ENCODE assay signal across 7 cellular contexts in the genomic region with DNA sequence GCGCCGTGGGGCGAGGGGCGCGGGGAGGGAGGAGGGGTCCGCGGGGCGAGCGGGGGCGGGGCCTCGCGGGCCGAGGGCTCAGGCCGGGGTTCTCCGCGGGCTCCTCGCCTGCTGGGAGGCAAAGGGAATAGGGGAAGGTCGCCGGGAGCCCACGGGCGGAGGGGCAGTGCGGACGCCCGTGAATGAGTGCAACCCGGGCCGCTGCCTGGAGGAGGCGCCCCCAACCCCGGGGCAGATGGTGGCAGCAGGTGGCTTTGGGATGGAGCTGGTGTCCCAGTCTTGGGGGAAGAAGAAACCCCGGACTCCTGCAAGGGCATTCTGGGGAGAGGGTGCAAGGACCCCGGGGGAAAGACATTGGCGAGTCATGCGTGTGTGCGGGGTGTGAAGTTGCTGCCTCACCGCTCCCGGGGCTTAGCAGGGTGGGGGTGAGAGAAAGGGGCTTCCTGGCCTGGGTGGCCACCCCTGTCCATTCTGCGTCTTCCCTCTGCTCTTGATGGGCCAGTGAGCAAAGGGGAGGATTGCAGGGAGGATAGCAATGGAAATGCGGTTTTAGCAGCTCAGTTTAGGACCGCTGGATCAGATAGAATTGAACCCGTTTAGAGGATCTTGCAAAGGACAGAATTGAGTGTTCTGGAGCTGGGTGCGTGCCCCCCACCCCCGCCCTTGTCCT. TPM values are rescaled to one million over a fixed set of nuclear protein-coding genes. Genes with fewer than 3 reads are reported as not detected.
A peak's percentile ranks its signal among the peaks of the same experiment; 100 is the strongest.
DNase-seq lines count a peak whose midpoint lies in the region; ATAC-seq, FAIRE-seq and TF ChIP-seq lines count a peak whose summit lies in the region.

No MANE protein-coding gene starts in this region.

- H3K36me3 ChIP-seq in SK-N-MC (ENCODE audit: insufficient read depth, low read length) (no peaks in the 10 kb centered on the region), H1 (ENCODE audit: control insufficient read depth in 2 of 4, insufficient read depth in 4 of 4, low read length in 3 of 4) (no peaks in the 10 kb centered on the region)

- no peak overlapping the region for H3K4ac ChIP-seq in H1 (replicated peaks; ENCODE audit: insufficient read length, low read depth, low read length)

- peak in 1 of 2 experiments; percentile 18; a peak in 2 of 4 replicates for TF ChIP-seq RAD21 in H1 (IDR thresholded peaks at IDR 0.05 in 1 of 2, conservative IDR thresholded peaks at IDR 0.05 in 1 of 2; ENCODE audit: low read depth in 2 of 2, low read length in 2 of 2)

- H3K9me3 Mint-ChIP-seq in naive thymus-derived CD8-positive, alpha-beta T cell: no peaks in the 10 kb centered on the region

- no peak for TF ChIP-seq POLR2A in H1 (IDR thresholded peaks at IDR 0.05; ENCODE audit: control extremely low read depth in 1 of 2, low read depth in 2 of 2, low read length in 2 of 2)

- TF ChIP-seq CTCF in H1 (IDR thresholded peaks at IDR 0.05; ENCODE audit: control extremely low read depth in 1 of 3, insufficient read depth in 1 of 3, low read depth in 1 of 3, low read length in 3 of 3): peak in 2 of 3 experiments; percentile 23 to 33; a peak in 3 of 4 replicates

- no peak overlapping the region for H3K27ac ChIP-seq in SK-N-MC
- no peak overlapping the region for H3K27ac ChIP-seq in H1 (ENCODE audit: low read depth, low read length)

- WGBS in H1 (ENCODE audit: extremely low coverage in 1 of 2, insufficient coverage in 1 of 2, insufficient read length in 1 of 2, insufficient replicate concordance in 2 of 2, low coverage in 1 of 2, low lambda C conversion rate in 2 of 2, missing lambda C conversion rate in 1 of 2), 2 experiments: 28% methylated on average over 12 of the region's 41 CpGs; no CpG with 5 or more reads in 1 of the 2 experiments

- no peak overlapping the region; the same call in 1 of the 2 replicates for H2BK5ac ChIP-seq in H1 (ENCODE audit: low read depth, low read length)

- H3K23ac ChIP-seq in H1 (ENCODE audit: insufficient read length): no peak overlapping the region

- H3K9ac ChIP-seq in SK-N-MC (ENCODE audit: insufficient read length) (peak overlapping the region; percentile 37), H1 (replicated peaks in 1 of 4; ENCODE audit: extremely low read depth in 1 of 4, low read depth in 3 of 4, low read length in 3 of 4) (no peak overlapping the region; a peak in 1 of 7 replicates)

- no peak overlapping the region; the same call in 1 of the 2 replicates for H3K18ac ChIP-seq in H1 (ENCODE audit: extremely low read depth, low read length)

- H2AFZ ChIP-seq in H1 (ENCODE audit: low read length): peak overlapping the region; percentile 52; the same call in 1 of the 2 replicates

- H3K56ac ChIP-seq in H1 (replicated peaks; ENCODE audit: insufficient read length, low read depth, low read length): no peak overlapping the region

- no peak overlapping the region for H4K5ac ChIP-seq in H1 (ENCODE audit: insufficient read length, low read depth, low read length)

- H3K79me2 ChIP-seq in H1 (ENCODE audit: control insufficient read depth in 1 of 2, insufficient read depth in 2 of 2, low read length in 2 of 2): no peaks in the 10 kb centered on the region

- no peak overlapping the region for H2AK5ac ChIP-seq in H1 (ENCODE audit: low read depth, low read length)

- no peak overlapping the region for H2BK12ac ChIP-seq in H1 (ENCODE audit: low read depth, low read length)

- H3K4me3 ChIP-seq in SK-N-MC (peak overlapping the region; percentile 79), H1 (ENCODE audit: extremely low read depth in 1 of 4, insufficient read depth in 2 of 4, low read depth in 3 of 4, low read length in 4 of 4) (peak overlapping the region; percentile 70 to 92 (median 79))

- H3K4me2 ChIP-seq in H1 (ENCODE audit: insufficient read depth in 1 of 2, low read depth in 2 of 2, low read length in 2 of 2): peak overlapping the region; percentile 83 to 85

- POLR2A ChIA-PET in H1 (lab: Charles Lee; ENCODE audit: partially characterized antibody): interaction anchor here (0.8 to 2.6 kb wide), 2 partner anchors 17 to 52 kb away, joined by 3 to 12 read pairs; a partner anchor contains a TSS
- POLR2A ChIA-PET in naive thymus-derived CD8-positive, alpha-beta T cell (lab: Charles Lee): interaction anchor here (0.6 to 3.6 kb wide), 13 partner anchors 8 to 75 kb away, joined by 3 to 42 read pairs (median 5); a partner anchor contains a TSS

- no peak for DNase-seq in SK-N-MC (ENCODE audit: low read depth, low spot score)
- no peak for DNase-seq in H1 (ENCODE audit: low read depth in 1 of 2, low spot score in 2 of 2)
- DNase-seq in naive thymus-derived CD8-positive, alpha-beta T cell: peak in 4 of 10 donors; percentile 13 to 68 (median 20)
- DNase-seq in stimulated activated naive CD4-positive, alpha-beta T cell treated with Interleukin-2 at 50 U/mL for 16 hours (lab: John Stamatoyannopoulos, UW): no peak
- no peak for DNase-seq in occipital lobe (lab: John Stamatoyannopoulos, UW)

- CTCF ChIA-PET in H1 (lab: Charles Lee; ENCODE audit: partially characterized antibody): interaction anchor here (0.7 to 4.6 kb wide), 8 partner anchors 9 to 102 kb away, joined by 3 to 26 read pairs (median 3); a partner anchor contains a TSS

- no peaks in the 10 kb centered on the region; the same call in 1 of the 2 replicates for H3K79me1 ChIP-seq in H1 (ENCODE audit: low read depth, low read length)

- H2BK15ac ChIP-seq in H1 (ENCODE audit: low read length): no peak overlapping the region

- peak overlapping the region; percentile 88 to 95 (median 92) for H3K27ac Mint-ChIP-seq in naive thymus-derived CD8-positive, alpha-beta T cell

- H4K20me1 ChIP-seq in H1 (replicated peaks in 1 of 2; ENCODE audit: control insufficient read depth in 1 of 2, insufficient read depth in 2 of 2, low read length in 2 of 2): no peaks in the 10 kb centered on the region

- H3K36me3 Mint-ChIP-seq in naive thymus-derived CD8-positive, alpha-beta T cell: peaks cover 0 to 9% (median 5%) of the 10 kb centered on the region in 3 donors

- no peak overlapping the region for H3K14ac ChIP-seq in H1 (ENCODE audit: insufficient read length)

- peaks cover 3 to 7% (median 3%) of the 10 kb centered on the region in 4 experiments; a peak in 5 of 7 replicates for H3K4me1 ChIP-seq in H1 (replicated peaks in 1 of 4; ENCODE audit: control insufficient read depth in 3 of 4, insufficient read depth in 4 of 4, low read length in 3 of 4)

- peaks cover 25 to 46% (median 39%) of the 10 kb centered on the region in 4 donors for H3K4me1 Mint-ChIP-seq in naive thymus-derived CD8-positive, alpha-beta T cell

- peaks cover 0 to 14% (median 7%) of the 10 kb centered on the region in 4 experiments; a peak in 4 of 7 replicates for H3K27me3 ChIP-seq in H1 (replicated peaks in 1 of 4; ENCODE audit: control insufficient read depth in 3 of 4, extremely low read depth in 1 of 4, insufficient read depth in 3 of 4, low read length in 3 of 4)

- no peak overlapping the region for H2BK20ac ChIP-seq in H1 (ENCODE audit: low read length)

- peak overlapping the region; percentile 86 to 97 (median 93) for H3K4me3 Mint-ChIP-seq in naive thymus-derived CD8-positive, alpha-beta T cell

- TF ChIP-seq EP300 in H1 (IDR thresholded peaks at IDR 0.05; ENCODE audit: borderline replicate concordance in 1 of 2, low read depth in 2 of 2, low read length in 2 of 2): no peak

- no peak for FAIRE-seq in H1 (lab: Jason Lieb, UNC)

- no peak overlapping the region for H4K91ac ChIP-seq in H1 (replicated peaks; ENCODE audit: insufficient read length, low read length)

- ATAC-seq in GM18502 (IDR thresholded peaks at IDR 0.05; ENCODE audit: poor library complexity, unreplicated experiment) (peak; percentile 18), HG02763 (IDR thresholded peaks at IDR 0.05; ENCODE audit: unreplicated experiment) (peak; percentile 9)
- peak in 1 of 2 donors; percentile 17 for ATAC-seq in naive thymus-derived CD8-positive, alpha-beta T cell

- H3K23me2 ChIP-seq in H1 (ENCODE audit: low read depth, low read length): peaks cover 5% of the 10 kb centered on the region

- no peak overlapping the region for H4K8ac ChIP-seq in H1 (ENCODE audit: extremely low read depth, insufficient read depth, low read length)

- no peaks in the 10 kb centered on the region for H3K27me3 Mint-ChIP-seq in naive thymus-derived CD8-positive, alpha-beta T cell

- H2BK120ac ChIP-seq in H1 (replicated peaks; ENCODE audit: low read depth, low read length): no peak overlapping the region

- no peaks in the 10 kb centered on the region for H3K9me3 ChIP-seq in SK-N-MC (ENCODE audit: low read depth, low read length)
- no peaks in the 10 kb centered on the region for H3K9me3 ChIP-seq in H1 (ENCODE audit: insufficient read depth in 2 of 2, low read depth in 1 of 2, low read length in 1 of 2)

TF ChIP-seq in H1, 55 proteins besides CTCF, POLR2A, EP300 and RAD21 (continues in another document):
- TF ChIP-seq BACH1 (IDR thresholded peaks at IDR 0.05; ENCODE audit: low read length) (0 out of 2 replicates have a peak, but pooled peaks have one; percentile 43), HDAC2 (IDR thresholded peaks at IDR 0.05; ENCODE audit: borderline replicate concordance in 1 of 2, low read depth in 2 of 2, low read length in 2 of 2) (no peak)

RNA-seq across cellular contexts. Expression of a gene that starts 0.5 kb away (rescaled TPM):
- 5.8 and 6.1 TPM in 2 replicates for total RNA-seq in H1 (2021; fragmentation: NEBNext Ultra II Directional; extraction: Animal tissue kit (Norgen Biotek cat#: 25700))
- 2.1 and 3.6 TPM in 2 replicates for polyA plus RNA-seq in H1 (2011; rRNA removed)
- polyA plus RNA-seq in H1 (2011; cell fraction: cytosol; rRNA removed): 2.9 TPM
- polyA plus RNA-seq in H1 (2011; cell fraction: nucleus; rRNA removed): 4.0 TPM
- 3.0 to 5.0 TPM (median 4.1 TPM) in 4 replicates for polyA plus RNA-seq in H1 (2012, experiment 1 of 2)
- 8.6 TPM for polyA plus RNA-seq in H1 (2012, experiment 2 of 2)
- 3.0 TPM for polyA plus RNA-seq in H1 (2013, experiment 1 of 2)
- polyA plus RNA-seq in H1 (2013, experiment 2 of 2): 3.0 TPM
- 7.2 and 7.6 TPM in 2 replicates for polyA minus RNA-seq in H1 (2011; rRNA and poly(A)+ RNA removed)
- 2.6 TPM for polyA minus RNA-seq in H1 (2011; cell fraction: cytosol; rRNA and poly(A)+ RNA removed)
- polyA minus RNA-seq in H1 (2011; cell fraction: nucleus; rRNA and poly(A)+ RNA removed): 3.6 TPM
- total RNA-seq in naive thymus-derived CD8-positive, alpha-beta T cell: 10 to 100 TPM; 13.0 to 15.1 TPM
- polyA plus RNA-seq in naive thymus-derived CD8-positive, alpha-beta T cell: 10 to 100 TPM in 1 of 3 donors, 1 to 10 TPM in 2; 4.5 to 12.1 (median 7.8) TPM
- total RNA-seq in occipital lobe: 53.7 TPM

RNA-seq across cellular contexts. Expression of a gene that starts 16.8 kb away (rescaled TPM):
- total RNA-seq in H1 (2021; fragmentation: NEBNext Ultra II Directional; extraction: Animal tissue kit (Norgen Biotek cat#: 25700)): 40.5 and 43.5 TPM in 2 replicates
- polyA plus RNA-seq in H1 (2011; rRNA removed): 56.3 and 125 TPM in 2 replicates
- polyA plus RNA-seq in H1 (2011; cell fraction: cytosol; rRNA removed): 45.4 TPM
- polyA plus RNA-seq in H1 (2011; cell fraction: nucleus; rRNA removed): 67.9 TPM
- polyA plus RNA-seq in H1 (2012, experiment 1 of 2): 28.9 to 38.4 TPM (median 30.3 TPM) in 4 replicates
- 19.1 TPM for polyA plus RNA-seq in H1 (2012, experiment 2 of 2)
- 31.1 TPM for polyA plus RNA-seq in H1 (2013, experiment 1 of 2)
- polyA plus RNA-seq in H1 (2013, experiment 2 of 2): 32.2 TPM
- 46.1 and 48.2 TPM in 2 replicates for polyA minus RNA-seq in H1 (2011; rRNA and poly(A)+ RNA removed)
- polyA minus RNA-seq in H1 (2011; cell fraction: cytosol; rRNA and poly(A)+ RNA removed): 21.2 TPM
- polyA minus RNA-seq in H1 (2011; cell fraction: nucleus; rRNA and poly(A)+ RNA removed): 19.7 TPM
- 10 to 100 TPM; 29.0 to 32.5 TPM for total RNA-seq in naive thymus-derived CD8-positive, alpha-beta T cell
- polyA plus RNA-seq in naive thymus-derived CD8-positive, alpha-beta T cell: 10 to 100 TPM; 28.8 to 45.3 (median 37.7) TPM
- total RNA-seq in occipital lobe: 24.0 TPM
